ENCODE assay signal across 8 cellular contexts in genomic region chrX:10015711-10016515, GRCh38. TPM values are rescaled to one million over a fixed set of nuclear protein-coding genes. Genes with fewer than 3 reads are reported as not detected.
DNase-seq lines count a peak whose midpoint lies in the region; ATAC-seq and TF ChIP-seq lines count a peak whose summit lies in the region.

No MANE protein-coding gene starts in this region.

- in situ Hi-C loops in brain microvascular endothelial cell (cut with HindIII; ENCODE audit: low pct_ligation_motif_present, low sequenced_read_pairs): no loop called here

- peak; percentile 7 for TF ChIP-seq CTCF in brain microvascular endothelial cell (IDR thresholded peaks at IDR 0.05; ENCODE audit: low read depth, low read length, missing control alignments)

- H3K9me3 Mint-ChIP-seq in activated CD8-positive, alpha-beta memory T cell treated with anti-CD3 and anti-CD28 coated beads, Interleukin-2, amount 10 ng/mL, durations not matched to agents 7 days and 5 days (ENCODE audit: low read depth): no peaks in the 10 kb centered on the region
- H3K9me3 Mint-ChIP-seq in stimulated activated naive CD8-positive, alpha-beta T cell treated with anti-CD3 and anti-CD28 coated beads, Interleukin-15, amount 100 ng/mL, for 72 hours: no peaks in the 10 kb centered on the region

- ATAC-seq in activated CD8-positive, alpha-beta memory T cell treated with anti-CD3 and anti-CD28 coated beads, Interleukin-2, amount 10 ng/mL, durations not matched to agents 7 days and 5 days: peak; percentile 13
- peak; percentile 7 for ATAC-seq in stimulated activated naive CD8-positive, alpha-beta T cell treated with anti-CD3 and anti-CD28 coated beads, Interleukin-15, amount 100 ng/mL, for 72 hours

- no peak for DNase-seq in activated CD8-positive, alpha-beta memory T cell treated with anti-CD3 and anti-CD28 coated beads, Interleukin-2, amount 10 ng/mL, durations not matched to agents 7 days and 5 days
- DNase-seq in activated CD8-positive, alpha-beta memory T cell treated with anti-CD3 and anti-CD28 coated beads, Interleukin-2, amount 50 U/mL, for 48 hours: no peak
- no peak for DNase-seq in brain microvascular endothelial cell
- DNase-seq in left kidney (ENCODE audit: low read depth, low spot score): peak; percentile 64
- DNase-seq in stimulated activated naive CD8-positive, alpha-beta T cell treated with anti-CD3 and anti-CD28 coated beads, Interleukin-15, amount 100 ng/mL, for 72 hours: peak in 1 of 2 donors; percentile 9
- no peak for DNase-seq in inferior parietal cortex (ENCODE audit: extremely low spot score)
- no peak for DNase-seq in NCI-H1105 treated with DMSO at 0.1 percent for 48 hours (lab: John Stamatoyannopoulos, UW)

- peaks cover 41% of the 10 kb centered on the region for H3K4me1 Mint-ChIP-seq in activated CD8-positive, alpha-beta memory T cell treated with anti-CD3 and anti-CD28 coated beads, Interleukin-2, amount 10 ng/mL, durations not matched to agents 7 days and 5 days
- peaks cover 41% of the 10 kb centered on the region for H3K4me1 Mint-ChIP-seq in stimulated activated naive CD8-positive, alpha-beta T cell treated with anti-CD3 and anti-CD28 coated beads, Interleukin-15, amount 100 ng/mL, for 72 hours

- H3K9me3 ChIP-seq in KOPT-K1 (ENCODE audit: insufficient read depth, low read length, poor library complexity, severe bottlenecking): no peaks in the 10 kb centered on the region

- H3K36me3 Mint-ChIP-seq in activated CD8-positive, alpha-beta memory T cell treated with anti-CD3 and anti-CD28 coated beads, Interleukin-2, amount 10 ng/mL, durations not matched to agents 7 days and 5 days: no peaks in the 10 kb centered on the region

- H3K27ac ChIP-seq in KOPT-K1 (ENCODE audit: low read depth, low read length, poor library complexity, severe bottlenecking) (peak overlapping the region; percentile 18), brain microvascular endothelial cell (peak overlapping the region; percentile 87)

- H3K27me3 Mint-ChIP-seq in activated CD8-positive, alpha-beta memory T cell treated with anti-CD3 and anti-CD28 coated beads, Interleukin-2, amount 10 ng/mL, durations not matched to agents 7 days and 5 days: peaks cover 5% of the 10 kb centered on the region
- peaks cover 5% of the 10 kb centered on the region for H3K27me3 Mint-ChIP-seq in stimulated activated naive CD8-positive, alpha-beta T cell treated with anti-CD3 and anti-CD28 coated beads, Interleukin-15, amount 100 ng/mL, for 72 hours

- CTCF ChIA-PET in activated CD8-positive, alpha-beta memory T cell treated with anti-CD3 and anti-CD28 coated beads, Interleukin-2, amount 10 ng/mL, durations not matched to agents 7 days and 5 days (lab: Charles Lee): interaction anchor here (1.3 to 1.4 kb wide), 2 partner anchors 25 to 104 kb away, joined by 3 to 5 read pairs; no protein-coding TSS in a partner anchor

- no peaks in the 10 kb centered on the region for H3K27me3 ChIP-seq in brain microvascular endothelial cell (replicated peaks)

- no peak overlapping the region for H3K27ac Mint-ChIP-seq in activated CD8-positive, alpha-beta memory T cell treated with anti-CD3 and anti-CD28 coated beads, Interleukin-2, amount 10 ng/mL, durations not matched to agents 7 days and 5 days
- H3K27ac Mint-ChIP-seq in stimulated activated naive CD8-positive, alpha-beta T cell treated with anti-CD3 and anti-CD28 coated beads, Interleukin-15, amount 100 ng/mL, for 72 hours: peak overlapping the region in 1 of 2 donors; percentile 59

- peak overlapping the region; percentile 57 for H3K4me3 Mint-ChIP-seq in activated CD8-positive, alpha-beta memory T cell treated with anti-CD3 and anti-CD28 coated beads, Interleukin-2, amount 10 ng/mL, durations not matched to agents 7 days and 5 days
- peak overlapping the region; percentile 78 to 79 for H3K4me3 Mint-ChIP-seq in stimulated activated naive CD8-positive, alpha-beta T cell treated with anti-CD3 and anti-CD28 coated beads, Interleukin-15, amount 100 ng/mL, for 72 hours

- peak overlapping the region; percentile 63 for H3K4me3 ChIP-seq in brain microvascular endothelial cell (ENCODE audit: low read depth, low read length)

- no peaks in the 10 kb centered on the region for H3K36me3 ChIP-seq in KOPT-K1 (ENCODE audit: insufficient read depth, low read length)
- H3K36me3 ChIP-seq in brain microvascular endothelial cell (replicated peaks): no peaks in the 10 kb centered on the region

RNA-seq across cellular contexts. Expression of gene CLDN34, which starts 48.8 kb away (rescaled TPM):
- total RNA-seq in activated CD8-positive, alpha-beta memory T cell treated with anti-CD3 and anti-CD28 coated beads, Interleukin-2, amount 10 ng/mL, durations not matched to agents 7 days and 5 days: not detected
